3 cellular contexts compared by ENCODE assay signal in genomic region chr3:179347108-179347382, GRCh38.
TF ChIP-seq lines count a peak whose summit lies in the region.

No MANE protein-coding gene starts in this region.

TF ChIP-seq in SK-N-SH, 30 proteins besides CTCF, POLR2A, EP300 and RAD21:
- TF ChIP-seq NFIC (IDR thresholded peaks at IDR 0.05; ENCODE audit: borderline replicate concordance), result no peak
TF ChIP-seq in SK-N-SH: peak in this region for 0.

TF ChIP-seq in SK-N-SH treated with all-trans-retinoic acid at 6 μM for 48 hours, 23 proteins besides CTCF, POLR2A, EP300 and RAD21:
- TF ChIP-seq CREB5 (CRISPR knock-in tag; IDR thresholded peaks at IDR 0.05; ENCODE audit: low read depth) (no peak), ZNF70 (CRISPR knock-in tag; IDR thresholded peaks at IDR 0.05) (no peak)

TF ChIP-seq in HepG2, 621 proteins besides CTCF, POLR2A, EP300 and RAD21:
- no peak for TF ChIP-seq TBL1XR1 (IDR thresholded peaks at IDR 0.05; ENCODE audit: borderline replicate concordance, low read length, partially characterized antibody)
- TF ChIP-seq NR2F1 (CRISPR knock-in tag; IDR thresholded peaks at IDR 0.05), result no peak
- peak; percentile 19 for TF ChIP-seq ZNF781 (CRISPR knock-in tag; IDR thresholded peaks at IDR 0.05; ENCODE audit: borderline replicate concordance, not compliant biosample characterization)
- TF ChIP-seq ZNF121 (CRISPR knock-in tag; IDR thresholded peaks at IDR 0.05), result peak; percentile 62
- no peak for TF ChIP-seq ZNF431 (CRISPR knock-in tag; IDR thresholded peaks at IDR 0.05; ENCODE audit: borderline replicate concordance, low read depth)
- TF ChIP-seq ZNF441 (CRISPR knock-in tag; IDR thresholded peaks at IDR 0.05; ENCODE audit: borderline replicate concordance), result 0 out of 2 replicates have a peak, but pooled peaks have one; percentile 14
